ENCODE assay signal across 8 cellular contexts in the genomic region with DNA sequence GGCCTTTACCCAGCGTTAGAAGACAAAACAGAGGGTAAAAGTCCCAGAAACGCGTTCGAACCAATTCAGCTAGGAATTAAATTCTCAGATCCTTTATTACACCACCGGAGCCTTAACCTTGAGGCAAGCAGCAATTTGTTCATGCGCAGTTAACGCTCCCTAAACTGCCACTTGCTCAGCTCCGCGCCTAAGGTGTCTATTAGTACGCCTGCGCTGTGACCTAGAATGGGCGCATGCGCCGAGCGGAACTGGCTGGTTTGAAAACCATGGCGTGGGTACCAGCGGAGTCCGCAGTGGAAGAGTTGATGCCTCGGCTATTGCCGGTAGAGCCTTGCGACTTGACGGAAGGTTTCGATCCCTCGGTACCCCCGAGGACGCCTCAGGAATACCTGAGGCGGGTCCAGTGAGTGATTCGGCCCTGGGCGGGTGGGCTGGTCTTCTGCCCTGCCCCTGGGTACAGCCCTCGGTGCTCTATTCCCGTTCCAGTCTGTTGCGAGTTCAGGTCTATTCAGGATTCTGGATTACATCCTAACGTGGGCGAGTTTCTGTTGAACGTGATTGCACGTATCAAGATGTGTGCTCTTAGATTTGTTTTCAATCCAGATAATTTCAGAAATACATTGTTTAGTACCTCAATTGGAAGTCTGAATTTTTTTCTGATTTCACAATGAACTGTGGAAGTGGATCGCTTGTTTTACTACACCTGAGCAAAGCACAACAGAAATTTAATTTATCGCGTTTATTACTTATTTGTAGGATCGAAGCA. TPM values are rescaled to one million over a fixed set of nuclear protein-coding genes. Genes with fewer than 3 reads are reported as not detected.
DNase-seq lines count a peak whose midpoint lies in the region; ATAC-seq lines count a peak whose summit lies in the region.

A gene with protein sequence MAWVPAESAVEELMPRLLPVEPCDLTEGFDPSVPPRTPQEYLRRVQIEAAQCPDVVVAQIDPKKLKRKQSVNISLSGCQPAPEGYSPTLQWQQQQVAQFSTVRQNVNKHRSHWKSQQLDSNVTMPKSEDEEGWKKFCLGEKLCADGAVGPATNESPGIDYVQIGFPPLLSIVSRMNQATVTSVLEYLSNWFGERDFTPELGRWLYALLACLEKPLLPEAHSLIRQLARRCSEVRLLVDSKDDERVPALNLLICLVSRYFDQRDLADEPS (plus strand): TSS at position 251 of the 766 bp plus-strand sequence. CDS start 16 bp downstream, at position 267.

- no peaks in the 10 kb centered on the region for H3K9me3 Mint-ChIP-seq in activated CD4-positive, alpha-beta T cell treated with anti-CD3 and anti-CD28 coated beads for 36 hours (ENCODE audit: low read depth)

- H3K4me1 Mint-ChIP-seq in activated CD4-positive, alpha-beta T cell treated with anti-CD3 and anti-CD28 coated beads for 36 hours = peaks cover 19% of the 10 kb centered on the region

- H3K4me3 Mint-ChIP-seq in activated CD4-positive, alpha-beta T cell treated with anti-CD3 and anti-CD28 coated beads for 36 hours = peak within 1 kb of the TSS; percentile 95

- H3K27ac Mint-ChIP-seq in activated CD4-positive, alpha-beta T cell treated with anti-CD3 and anti-CD28 coated beads for 36 hours = peak within 1 kb of the TSS; percentile 94

- POLR2A ChIA-PET in activated CD4-positive, alpha-beta T cell treated with anti-CD3 and anti-CD28 coated beads for 36 hours (lab: Charles Lee) = interaction anchor here (0.5 to 1.3 kb wide), 8 partner anchors 10 to 317 kb away, joined by 3 to 14 read pairs (median 5); partner anchors contain the start of genes FBXO33, PNN, SEC23A and TRAPPC6B

- ATAC-seq in HG03442 (IDR thresholded peaks at IDR 0.05; ENCODE audit: unreplicated experiment) = peak; percentile 93
- peak; percentile 99 for ATAC-seq in activated CD4-positive, alpha-beta T cell treated with anti-CD3 and anti-CD28 coated beads for 36 hours

- intact Hi-C loops in activated CD4-positive, alpha-beta T cell treated with anti-CD3 and anti-CD28 coated beads for 36 hours (cut with DNase I, micrococcal nuclease) = loop anchor here (1.0 to 5.0 kb wide), 8 partner anchors 11 to 318 kb away; partner anchors contain the start of genes SEC23A (in 2 of the 2), TRAPPC6B (in 2 of the 2), FBXO33 (in 1 of the 2) and PNN (in 1 of the 2)

- DNase-seq in Ammon's horn (ENCODE audit: low spot score) (peak; percentile 96), GM19238 (ENCODE audit: insufficient read length, low spot score) (peak; percentile 83), NCI-H524 (lab: John Stamatoyannopoulos, UW) (peak; percentile 99 to 100), kidney glomerular epithelial cell (lab: John Stamatoyannopoulos, UW) (peak; percentile 95)
- DNase-seq in activated CD4-positive, alpha-beta T cell treated with anti-CD3 and anti-CD28 coated beads for 36 hours = peak; percentile 97
- peak; percentile 82 to 86 for DNase-seq in stimulated activated CD4-positive, alpha-beta T cell treated with anti-CD3 and anti-CD28 coated beads, Interleukin-1b, Interleukin-23, amount 100 ng/mL, for 1 hour (ENCODE audit: low read depth in 2 of 2)

- no peaks in the 10 kb centered on the region for H3K36me3 Mint-ChIP-seq in activated CD4-positive, alpha-beta T cell treated with anti-CD3 and anti-CD28 coated beads for 36 hours (ENCODE audit: low read depth)

- peak within 1 kb of the TSS; percentile 69 for H3K27ac ChIP-seq in cingulate gyrus (ENCODE audit: low read depth, low read length)

- CTCF ChIA-PET in activated CD4-positive, alpha-beta T cell treated with anti-CD3 and anti-CD28 coated beads for 36 hours (lab: Charles Lee) = interaction anchor here (0.9 to 1.3 kb wide), 3 partner anchors 10 to 17 kb away, joined by 3 to 7 read pairs (median 3); partner anchors contain the start of gene SEC23A

- H3K27me3 Mint-ChIP-seq in activated CD4-positive, alpha-beta T cell treated with anti-CD3 and anti-CD28 coated beads for 36 hours = no peaks in the 10 kb centered on the region

RNA-seq across cellular contexts. Expression of the gene that starts here (rescaled TPM):
- 10 to 100 TPM; 23.8 to 27.6 TPM for total RNA-seq in activated CD4-positive, alpha-beta T cell treated with anti-CD3 and anti-CD28 coated beads for 36 hours

Comparison
In these comparisons a context has a peak if more than half of its experiments do, and no peak if none do; other contexts are left out.
1. Peak in every context shown above with its lines: DNase-seq, ATAC-seq and H3K27ac ChIP-seq.